Comparison of ENCODE assay signal across 22 cellular contexts in the genomic region with DNA sequence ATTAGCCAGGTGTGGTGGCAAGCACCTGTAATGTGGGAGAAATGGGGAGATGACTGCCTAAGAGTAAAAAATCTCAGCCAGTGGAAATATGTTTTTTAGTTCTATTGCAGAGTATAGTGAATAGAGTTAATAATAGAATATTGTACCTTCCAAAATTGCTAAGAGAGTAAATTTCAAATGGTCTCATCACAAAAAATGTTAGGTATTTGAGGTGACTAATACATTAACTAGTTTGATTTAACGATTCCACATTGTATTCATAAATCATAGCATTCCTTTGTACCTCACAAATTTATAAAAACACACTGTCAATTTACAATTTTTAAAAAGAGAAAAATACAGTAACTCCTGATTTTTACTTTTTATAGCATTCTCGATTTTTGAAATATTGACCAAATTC.
"Had no signal": no experiment of that assay in that cellular context is flagged by ENCODE, and none has a peak within 500 bp of the region (broad histone marks: within the 10 kb centered on the region; RNA-seq: fewer than 3 reads in every experiment).

No MANE protein-coding gene starts in this region.

- H3K4me1 ChIP-seq: ascending aorta had no signal

- ATAC-seq: activated CD4-positive, CD25-positive, alpha-beta regulatory T cell treated with anti-CD3 and anti-CD28 coated beads, Interleukin-2, amount 50 U/mL, for 24 hours; activated CD8-positive, alpha-beta memory T cell treated with anti-CD3 and anti-CD28 coated beads, Interleukin-2, amount 10 ng/mL, durations not matched to agents 7 days and 5 days; SK-N-SH treated with all-trans-retinoic acid at 6 μM for 48 hours had no signal

- H3K4me3 ChIP-seq: ascending aorta, SJSA1 had no signal

- H3K36me3 ChIP-seq: ascending aorta, SJSA1 had no signal

- H3K27me3 ChIP-seq: ascending aorta, SJSA1 had no signal

- H3K9me3 ChIP-seq: ascending aorta, SJSA1 had no signal

- DNase-seq: activated CD4-positive, alpha-beta T cell treated with anti-CD3 and anti-CD28 coated beads for 4 hours; activated CD4-positive, alpha-beta T cell treated with anti-CD3 and anti-CD28 coated beads, Interleukin-2, amount 50 U/mL, for 4 hours; activated CD8-positive, alpha-beta memory T cell treated with anti-CD3 and anti-CD28 coated beads, Interleukin-2, amount 10 ng/mL, durations not matched to agents 7 days and 5 days; activated effector memory CD4-positive, alpha-beta T cell treated with Interleukin-2 at 50 U/mL for 16 hours; activated naive CD4-positive, alpha-beta T cell; activated T-cell treated with anti-CD3 and anti-CD28 coated beads, Interleukin-2, amount 50 U/mL, for 24 hours; amniotic stem cell; Kasumi-1; KBM-7; NCI-H1092; NCI-H1417; NCI-H1930; NCI-H2171; NCI-H2227 treated with DMSO at 0.1 percent for 48 hours; NCI-H69; NK-92 treated with Interleukin-12 subunit alpha and Interleukin-12 subunit beta, amount 100 ng/mL, for 24 hours; OCI-M1; SHP77 had no signal

- H3K27ac ChIP-seq: ascending aorta, SJSA1 had no signal
